27 cellular contexts compared by ENCODE assay signal in genomic region chr20:2114106-2114505, GRCh38. TPM values are rescaled to one million over a fixed set of nuclear protein-coding genes. Genes with fewer than 3 reads are reported as not detected.
DNase-seq lines count a peak whose midpoint lies in the region; ATAC-seq and TF ChIP-seq lines count a peak whose summit lies in the region.
"Had no signal": no experiment of that assay in that cellular context is flagged by ENCODE, and none has a peak within 500 bp of the region (broad histone marks: within the 10 kb centered on the region; RNA-seq: fewer than 3 reads in every experiment).

No MANE protein-coding gene starts in this region.

- H3K4me3 Mint-ChIP-seq in naive B cell: no peak overlapping the region
- H3K4me3 Mint-ChIP-seq: activated B cell treated with CpG ODN at 0.5 μM for 24 hours; activated CD4-positive, alpha-beta memory T cell treated with anti-CD3 and anti-CD28 coated beads, Interleukin-2, amount 10 ng/mL, durations not matched to agents 7 days and 5 days; activated naive CD8-positive, alpha-beta T cell treated with anti-CD3 and anti-CD28 coated beads for 36 hours had no signal

- no peak for TF ChIP-seq POLR2A in adrenal gland (IDR thresholded peaks at IDR 0.05)

- H3K27ac ChIP-seq in left ventricle myocardium inferior (replicated peaks) (peak overlapping the region; percentile 58), adrenal gland (peak overlapping the region in 3 of 5 donors; percentile 2 to 51 (median 11)), upper lobe of right lung (peak overlapping the region; percentile 58)
- H3K27ac ChIP-seq: neutrophil, prostate gland, tibial nerve had no signal

- H3K4me1 Mint-ChIP-seq in naive B cell: peaks cover 50 to 67% (median 57%) of the 10 kb centered on the region in 3 donors

- H3K9me3 ChIP-seq in left ventricle myocardium inferior (replicated peaks) (no peaks in the 10 kb centered on the region), adrenal gland (replicated peaks in 1 of 3) (no peaks in the 10 kb centered on the region), upper lobe of right lung (no peaks in the 10 kb centered on the region)
- H3K9me3 ChIP-seq: Caco-2, MG63, neutrophil, prostate gland, tibial nerve had no signal

- intact Hi-C loops in left ventricle myocardium inferior (cut with micrococcal nuclease): no loop called here
- intact Hi-C loops in Right ventricle myocardium superior (cut with DNase I): no loop called here
- intact Hi-C loops in adrenal gland (cut with DNase I): no loop called here
- intact Hi-C loops in upper lobe of right lung (cut with DNase I): no loop called here

- H3K4me3 ChIP-seq in left ventricle myocardium inferior (no peak overlapping the region), adrenal gland (no peak overlapping the region), upper lobe of right lung (no peak overlapping the region)
- H3K4me3 ChIP-seq: MG63, prostate gland, tibial nerve had no signal

- H3K36me3 ChIP-seq in left ventricle myocardium inferior (peaks cover 26% of the 10 kb centered on the region), adrenal gland (replicated peaks in 1 of 2) (peaks cover 0 to 17% of the 10 kb centered on the region in 2 donors), upper lobe of right lung (peaks cover 28% of the 10 kb centered on the region)
- H3K36me3 ChIP-seq: prostate gland had no signal

- H3K4me1 ChIP-seq in left ventricle myocardium inferior: peaks cover 94% of the 10 kb centered on the region
- peaks cover 19 to 74% of the 10 kb centered on the region in 2 donors for H3K4me1 ChIP-seq in adrenal gland (replicated peaks in 1 of 2)
- peaks cover 51% of the 10 kb centered on the region for H3K4me1 ChIP-seq in upper lobe of right lung

- DNase-seq in left ventricle myocardium inferior: no peak
- DNase-seq in Right ventricle myocardium superior: no peak
- peak in 1 of 7 donors; percentile 46 for DNase-seq in adrenal gland
- DNase-seq in naive B cell: no peak
- DNase-seq in upper lobe of right lung: no peak
- no peak for DNase-seq in activated CD8-positive, alpha-beta memory T cell treated with anti-CD3 and anti-CD28 coated beads, Interleukin-2, amount 50 U/mL, for 48 hours
- no peak for DNase-seq in NCI-H1694 treated with DMSO at 0.1 percent for 48 hours (lab: John Stamatoyannopoulos, UW)
- no peak for DNase-seq in COR-L47 (lab: John Stamatoyannopoulos, UW)
- DNase-seq: activated B cell treated with CpG ODN at 0.5 μM for 24 hours; activated CD4-positive, alpha-beta memory T cell treated with anti-CD3 and anti-CD28 coated beads, Interleukin-2, amount 10 ng/mL, durations not matched to agents 7 days and 5 days; activated effector memory CD4-positive, alpha-beta T cell treated with anti-CD3 and anti-CD28 coated beads, Interleukin-2, amount 50 U/mL, for 16 hours; activated naive CD8-positive, alpha-beta T cell treated with anti-CD3 and anti-CD28 coated beads for 36 hours; Caco-2; central memory CD4-positive, alpha-beta T cell; DMS79; GF-D8; KBM-7; MG63; NCI-H2081; NCI-H226; NCI-H69; SIG-M5 had no signal

- H3K27me3 ChIP-seq in left ventricle myocardium inferior (ENCODE audit: low read depth) (no peaks in the 10 kb centered on the region), adrenal gland (no peaks in the 10 kb centered on the region), upper lobe of right lung (no peaks in the 10 kb centered on the region)
- H3K27me3 ChIP-seq: MG63, neutrophil, tibial nerve had no signal

- peaks cover 5 to 15% of the 10 kb centered on the region in 2 donors for H3K36me3 Mint-ChIP-seq in naive B cell

- WGBS in adrenal gland, 4 donors: 78 to 87% (median 83%) methylated on average over 9 of the region's 9 CpGs

- TF ChIP-seq CTCF in left ventricle myocardium inferior (IDR thresholded peaks at IDR 0.05; ENCODE audit: borderline replicate concordance): no peak
- no peak for TF ChIP-seq CTCF in adrenal gland (IDR thresholded peaks at IDR 0.05)
- TF ChIP-seq CTCF in upper lobe of right lung (IDR thresholded peaks at IDR 0.05): no peak

- H3K27me3 Mint-ChIP-seq in naive B cell: no peaks in the 10 kb centered on the region
- H3K27me3 Mint-ChIP-seq: activated B cell treated with CpG ODN at 0.5 μM for 24 hours; activated CD4-positive, alpha-beta memory T cell treated with anti-CD3 and anti-CD28 coated beads, Interleukin-2, amount 10 ng/mL, durations not matched to agents 7 days and 5 days; activated naive CD8-positive, alpha-beta T cell treated with anti-CD3 and anti-CD28 coated beads for 36 hours had no signal

- peak overlapping the region in 4 of 6 donors; percentile 61 to 78 (median 70) for H3K27ac Mint-ChIP-seq in naive B cell
- H3K27ac Mint-ChIP-seq: activated B cell treated with CpG ODN at 0.5 μM for 24 hours; activated CD4-positive, alpha-beta memory T cell treated with anti-CD3 and anti-CD28 coated beads, Interleukin-2, amount 10 ng/mL, durations not matched to agents 7 days and 5 days; activated naive CD8-positive, alpha-beta T cell treated with anti-CD3 and anti-CD28 coated beads for 36 hours had no signal

- H3K9me3 Mint-ChIP-seq in naive B cell: no peaks in the 10 kb centered on the region
- H3K9me3 Mint-ChIP-seq: activated B cell treated with CpG ODN at 0.5 μM for 24 hours; activated CD4-positive, alpha-beta memory T cell treated with anti-CD3 and anti-CD28 coated beads, Interleukin-2, amount 10 ng/mL, durations not matched to agents 7 days and 5 days had no signal

- ATAC-seq in Right ventricle myocardium superior (ENCODE audit: poor library complexity) (no peak), naive B cell (ENCODE audit: low read depth in 2 of 2) (no peak), upper lobe of right lung (no peak)
- ATAC-seq: HCT116, Panc1 had no signal

RNA-seq across cellular contexts. Expression of gene STK35, which starts 12.5 kb away (rescaled TPM):
- total RNA-seq in left ventricle myocardium inferior: 13.9 TPM
- 11.7 TPM for total RNA-seq in Right ventricle myocardium superior
- total RNA-seq in adrenal gland: 10 to 100 TPM; 18.4 to 32.8 (median 23.8) TPM
- polyA plus RNA-seq in adrenal gland: 10 to 100 TPM in 1 of 3 donors, 1 to 10 TPM in 2; 7.2 to 16.8 (median 7.3) TPM
- polyA plus RNA-seq in naive B cell (ENCODE audit: low read depth in 6 of 6): 1 to 10 TPM; 3.3 to 8.7 (median 5.7) TPM
- total RNA-seq in upper lobe of right lung: 13.0 TPM
